Comparison of ENCODE assay signal across 8 cellular contexts in genomic region chr10:89644967-89645741, GRCh38. TPM values are rescaled to one million over a fixed set of nuclear protein-coding genes. Genes with fewer than 3 reads are reported as not detected.
DNase-seq lines count a peak whose midpoint lies in the region; ATAC-seq and TF ChIP-seq lines count a peak whose summit lies in the region.

TSS of gene PANK1 (minus strand) at chr10:89645242. CDS start at chr10:89644891, 351 bp downstream.

- POLR2A ChIA-PET in activated CD4-positive, alpha-beta memory T cell treated with anti-CD3 and anti-CD28 coated beads, Interleukin-2, amount 10 ng/mL, durations not matched to agents 7 days and 5 days (lab: Charles Lee): interaction anchor here (2.1 to 2.5 kb wide), 2 partner anchors 56 kb away, joined by 8 to 43 read pairs; partner anchors contain the start of gene KIF20B

- DNase-seq in CD14-positive monocyte (ENCODE audit: low spot score) (peak; percentile 64), GM19240 (ENCODE audit: insufficient read length, low spot score) (peak; percentile 34), NCI-H69 (lab: John Stamatoyannopoulos, UW) (peak; percentile 85), lung (ENCODE audit: low spot score) (peak; percentile 83)
- peak; percentile 76 for DNase-seq in activated CD4-positive, alpha-beta memory T cell treated with anti-CD3 and anti-CD28 coated beads, Interleukin-2, amount 10 ng/mL, durations not matched to agents 7 days and 5 days
- peak; percentile 35 to 57 (median 38) for DNase-seq in stimulated activated CD4-positive, alpha-beta T cell treated with anti-CD3 and anti-CD28 coated beads, TNF-alpha, amount 100 ng/mL, for 4 hours (ENCODE audit: low read depth in 3 of 3)

- peak; percentile 32 for ATAC-seq in HG03439 (IDR thresholded peaks at IDR 0.05; ENCODE audit: unreplicated experiment)
- peak; percentile 77 for ATAC-seq in lung (ENCODE audit: insufficient read depth, low FRiP score)

- H3K9me3 Mint-ChIP-seq in CD14-positive monocyte: peaks cover 0 to 6% (median 2%) of the 10 kb centered on the region in 7 donors
- H3K9me3 Mint-ChIP-seq in activated CD4-positive, alpha-beta memory T cell treated with anti-CD3 and anti-CD28 coated beads, Interleukin-2, amount 10 ng/mL, durations not matched to agents 7 days and 5 days: no peaks in the 10 kb centered on the region

- H3K4me1 Mint-ChIP-seq in CD14-positive monocyte: peaks cover 10% of the 10 kb centered on the region
- peaks cover 10% of the 10 kb centered on the region for H3K4me1 Mint-ChIP-seq in activated CD4-positive, alpha-beta memory T cell treated with anti-CD3 and anti-CD28 coated beads, Interleukin-2, amount 10 ng/mL, durations not matched to agents 7 days and 5 days

- H3K36me3 ChIP-seq in ectodermal cell (ENCODE audit: control insufficient read depth, insufficient read depth, low read length) (no peaks in the 10 kb centered on the region), lung (ENCODE audit: control insufficient read depth in 2 of 2, insufficient read depth in 2 of 2, low read length in 2 of 2) (no peaks in the 10 kb centered on the region)

- peak within 1 kb of the TSS in 4 of 7 donors; percentile 7 to 82 (median 54) for H3K27ac Mint-ChIP-seq in CD14-positive monocyte
- H3K27ac Mint-ChIP-seq in activated CD4-positive, alpha-beta memory T cell treated with anti-CD3 and anti-CD28 coated beads, Interleukin-2, amount 10 ng/mL, durations not matched to agents 7 days and 5 days: peak within 1 kb of the TSS; percentile 76

- peak within 1 kb of the TSS; percentile 81 for H3K4me3 ChIP-seq in ectodermal cell (ENCODE audit: insufficient read depth, low read depth, low read length)
- peak within 1 kb of the TSS; percentile 73 for H3K4me3 ChIP-seq in lung

- intact Hi-C loops in CD14-positive monocyte (cut with micrococcal nuclease): loop anchor here (5.0 to 10.0 kb wide), 2 partner anchors 57 to 60 kb away; partner anchors contain the start of gene KIF20B (in 2 of the 2)

- 0 to 1% methylated on average over 56 of the region's 56 CpGs for WGBS in ectodermal cell, 2 experiments
- WGBS in lung, 2 donors: 1% methylated on average over 46 to 56 of the region's 56 CpGs

- H3K4me1 ChIP-seq in ectodermal cell (ENCODE audit: control insufficient read depth, insufficient read depth, low read length) (peaks cover 8% of the 10 kb centered on the region), lung (ENCODE audit: control insufficient read depth in 2 of 2, insufficient read depth in 2 of 2, low read length in 2 of 2) (peaks cover 0 to 9% of the 10 kb centered on the region in 2 donors)

- H3K9me3 ChIP-seq in ectodermal cell (ENCODE audit: control insufficient read depth, low read length): no peaks in the 10 kb centered on the region
- no peaks in the 10 kb centered on the region for H3K9me3 ChIP-seq in lung (ENCODE audit: control insufficient read depth in 2 of 2, insufficient read depth in 1 of 2, low read length in 1 of 2)

- CTCF ChIA-PET in activated CD4-positive, alpha-beta memory T cell treated with anti-CD3 and anti-CD28 coated beads, Interleukin-2, amount 10 ng/mL, durations not matched to agents 7 days and 5 days (lab: Charles Lee): no interaction called here

- TF ChIP-seq CTCF in CD14-positive monocyte (IDR thresholded peaks at IDR 0.05) (no peak), lung (IDR thresholded peaks at IDR 0.05; ENCODE audit: control extremely low read depth, extremely low read depth) (no peak)

- H3K27ac ChIP-seq in ectodermal cell (ENCODE audit: insufficient read depth, low read depth, low read length, poor library complexity, severe bottlenecking) (peak within 1 kb of the TSS; percentile 87), lung (ENCODE audit: low read depth in 1 of 2, low read length in 1 of 2) (peak within 1 kb of the TSS; percentile 76 to 99)

- peaks cover 2 to 6% (median 4%) of the 10 kb centered on the region in 3 donors for H3K27me3 Mint-ChIP-seq in CD14-positive monocyte (ENCODE audit: low read depth in 3 of 3)
- peaks cover 9% of the 10 kb centered on the region for H3K27me3 Mint-ChIP-seq in activated CD4-positive, alpha-beta memory T cell treated with anti-CD3 and anti-CD28 coated beads, Interleukin-2, amount 10 ng/mL, durations not matched to agents 7 days and 5 days

- H3K4me3 Mint-ChIP-seq in CD14-positive monocyte: no peak within 1 kb of the TSS
- H3K4me3 Mint-ChIP-seq in activated CD4-positive, alpha-beta memory T cell treated with anti-CD3 and anti-CD28 coated beads, Interleukin-2, amount 10 ng/mL, durations not matched to agents 7 days and 5 days: no peak within 1 kb of the TSS

- H3K27me3 ChIP-seq in ectodermal cell (ENCODE audit: control insufficient read depth, insufficient read depth, low read length, poor library complexity, severe bottlenecking) (no peaks in the 10 kb centered on the region), lung (ENCODE audit: control insufficient read depth, insufficient read depth) (no peaks in the 10 kb centered on the region)

- H3K36me3 Mint-ChIP-seq in CD14-positive monocyte: no peaks in the 10 kb centered on the region
- H3K36me3 Mint-ChIP-seq in activated CD4-positive, alpha-beta memory T cell treated with anti-CD3 and anti-CD28 coated beads, Interleukin-2, amount 10 ng/mL, durations not matched to agents 7 days and 5 days (ENCODE audit: low read depth): no peaks in the 10 kb centered on the region

RNA-seq across cellular contexts. Expression of gene PANK1, which starts in this region (rescaled TPM):
- under 1 TPM; 0.31 to 0.67 TPM for polyA plus RNA-seq in CD14-positive monocyte
- 1 to 10 TPM; 4.7 to 6.1 TPM for total RNA-seq in activated CD4-positive, alpha-beta memory T cell treated with anti-CD3 and anti-CD28 coated beads, Interleukin-2, amount 10 ng/mL, durations not matched to agents 7 days and 5 days
- 39.6 TPM for polyA plus RNA-seq in ectodermal cell (2013, experiment 1 of 4)
- 36.7 TPM for polyA plus RNA-seq in ectodermal cell (2013, experiment 2 of 4)
- 28.7 TPM for polyA plus RNA-seq in ectodermal cell (2013, experiment 3 of 4)
- 29.4 TPM for polyA plus RNA-seq in ectodermal cell (2013, experiment 4 of 4)
- 10 to 100 TPM in 1 of 2 donors, 1 to 10 TPM in 1; 5.9 to 18.3 TPM for total RNA-seq in lung
- polyA plus RNA-seq in lung: 1 to 10 TPM; 1.6 to 2.9 TPM

Comparison
In these comparisons a context has a peak if more than half of its experiments do, and no peak if none do; other contexts are left out.
1. Peak in every context shown above with its lines: DNase-seq, ATAC-seq, H3K4me3 ChIP-seq and H3K27ac ChIP-seq.
2. Peak in DNase-seq in CD14-positive monocyte; RNA of the gene not detected or under 1 TPM.
3. DNase-seq: peak in every context shown above with its lines; median percentile 85 in NCI-H69; 83 in lung; 76 in activated CD4-positive, alpha-beta memory T cell treated with anti-CD3 and anti-CD28 coated beads, Interleukin-2, amount 10 ng/mL, durations not matched to agents 7 days and 5 days; 64 in CD14-positive monocyte; 38 in stimulated activated CD4-positive, alpha-beta T cell treated with anti-CD3 and anti-CD28 coated beads, TNF-alpha, amount 100 ng/mL, for 4 hours; 34 in GM19240.